ENCODE assay signal across 25 cellular contexts in genomic region chrX:72683631-72684030, GRCh38. TPM values are rescaled to one million over a fixed set of nuclear protein-coding genes. Genes with fewer than 3 reads are reported as not detected.
DNase-seq lines count a peak whose midpoint lies in the region; ATAC-seq, FAIRE-seq and TF ChIP-seq lines count a peak whose summit lies in the region.
"Had no signal": no experiment of that assay in that cellular context is flagged by ENCODE, and none has a peak within 500 bp of the region (broad histone marks: within the 10 kb centered on the region; RNA-seq: fewer than 3 reads in every experiment).

No MANE protein-coding gene starts in this region.

- TF ChIP-seq CTCF in pancreas (IDR thresholded peaks at IDR 0.05): no peak

- H3K27me3 ChIP-seq in pancreas: no peaks in the 10 kb centered on the region

- H3K4me1 Mint-ChIP-seq in activated T-cell treated with anti-CD3 and anti-CD28 coated beads, Interleukin-2, amount 50 U/mL, for 72 hours (ENCODE audit: low read depth): no peaks in the 10 kb centered on the region
- H3K4me1 Mint-ChIP-seq: B cell had no signal

- intact Hi-C loops in pancreas (cut with DNase I): no loop called here

- no peak overlapping the region for H3K4me3 ChIP-seq in pancreas
- H3K4me3 ChIP-seq: BLaER1 treated with 17β-estradiol and CSF1 and Interleukin-3, amounts not matched to agents 10 nM and 100 nM had no signal

- no peak for DNase-seq in activated T-cell treated with anti-CD3 and anti-CD28 coated beads, Interleukin-2, amount 50 U/mL, for 72 hours
- DNase-seq in activated T-cell treated with anti-CD3 and anti-CD28 coated beads for 4 hours (no peak), pancreas (no peak), D341Med (ENCODE audit: low spot score) (no peak), RCC 7860 (ENCODE audit: low spot score) (no peak)
- DNase-seq: 8988T; AML-193; Caco-2; Calu3; CD4-positive, alpha-beta T cell; CD8-positive, alpha-beta T cell; DMS 273 treated with DMSO at 0.1 percent for 48 hours; DMS153; DMS53; DMS79; DND-41; EL; GF-D8 had no signal

- H3K27ac Mint-ChIP-seq in activated T-cell treated with anti-CD3 and anti-CD28 coated beads, Interleukin-2, amount 50 U/mL, for 72 hours: peak overlapping the region; percentile 33
- H3K27ac Mint-ChIP-seq: B cell; CD4-positive, alpha-beta T cell; CD8-positive, alpha-beta T cell had no signal

- no peaks in the 10 kb centered on the region for H3K36me3 ChIP-seq in pancreas
- H3K36me3 ChIP-seq: BLaER1 treated with 17β-estradiol and CSF1 and Interleukin-3, amounts not matched to agents 10 nM and 100 nM had no signal

- H3K4me1 ChIP-seq in pancreas: peaks cover 0 to 9% (median 0%) of the 10 kb centered on the region in 3 donors
- H3K4me1 ChIP-seq: BLaER1 treated with 17β-estradiol and CSF1 and Interleukin-3, amounts not matched to agents 10 nM and 100 nM; Caco-2 had no signal

- H3K27ac ChIP-seq in pancreas: no peak overlapping the region
- H3K27ac ChIP-seq: BLaER1 treated with 17β-estradiol and CSF1 and Interleukin-3, amounts not matched to agents 10 nM and 100 nM; C4-2B had no signal

- no peak for ATAC-seq in activated T-cell treated with anti-CD3 and anti-CD28 coated beads, Interleukin-2, amount 50 U/mL, for 72 hours (replicated peaks in 1 of 2)
- ATAC-seq in pancreas: no peak
- ATAC-seq in GM19035 (IDR thresholded peaks at IDR 0.05; ENCODE audit: unreplicated experiment): no peak
- ATAC-seq: CD8-positive, alpha-beta T cell had no signal

- H3K36me3 Mint-ChIP-seq in activated T-cell treated with anti-CD3 and anti-CD28 coated beads, Interleukin-2, amount 50 U/mL, for 72 hours (ENCODE audit: insufficient read depth in 2 of 2): peaks cover 2 to 8% of the 10 kb centered on the region in 2 donors
- H3K36me3 Mint-ChIP-seq: CD8-positive, alpha-beta T cell had no signal

- H3K9me3 Mint-ChIP-seq in activated T-cell treated with anti-CD3 and anti-CD28 coated beads, Interleukin-2, amount 50 U/mL, for 72 hours: no peaks in the 10 kb centered on the region

- no peak overlapping the region for H3K4me3 Mint-ChIP-seq in activated T-cell treated with anti-CD3 and anti-CD28 coated beads, Interleukin-2, amount 50 U/mL, for 72 hours
- H3K4me3 Mint-ChIP-seq: B cell; CD4-positive, alpha-beta T cell; CD8-positive, alpha-beta T cell had no signal

- peaks cover 6% of the 10 kb centered on the region for H3K27me3 Mint-ChIP-seq in activated T-cell treated with anti-CD3 and anti-CD28 coated beads, Interleukin-2, amount 50 U/mL, for 72 hours (ENCODE audit: low read depth)
- H3K27me3 Mint-ChIP-seq: B cell; CD4-positive, alpha-beta T cell had no signal

- FAIRE-seq in G401.6 (lab: Jason Lieb, UNC): peak; percentile 30
- peak; percentile 80 for FAIRE-seq in colon (lab: Jason Lieb, UNC)
- peak; percentile 96 for FAIRE-seq in pancreas (lab: Jason Lieb, UNC)
- no peak for FAIRE-seq in RCC 7860 (lab: Jason Lieb, UNC)
- FAIRE-seq: A204.1 had no signal

- H3K9me3 ChIP-seq in pancreas: no peaks in the 10 kb centered on the region
- H3K9me3 ChIP-seq: Caco-2 had no signal

- 85 to 95% methylated on average over 1 of the region's 1 CpG for WGBS in pancreas, 2 donors

RNA-seq across cellular contexts. Expression of gene PHKA1, which starts 30.5 kb away (rescaled TPM):
- total RNA-seq in activated T-cell treated with anti-CD3 and anti-CD28 coated beads, Interleukin-2, amount 50 U/mL, for 72 hours: 1 to 10 TPM; 5.9 to 7.5 TPM
- total RNA-seq in pancreas: 1 to 10 TPM; 4.5 to 7.4 (median 5.2) TPM
- polyA plus RNA-seq in pancreas: 1 to 10 TPM; 3.5 to 4.3 TPM
